1 cellular context compared by ENCODE assay signal in the genomic region with DNA sequence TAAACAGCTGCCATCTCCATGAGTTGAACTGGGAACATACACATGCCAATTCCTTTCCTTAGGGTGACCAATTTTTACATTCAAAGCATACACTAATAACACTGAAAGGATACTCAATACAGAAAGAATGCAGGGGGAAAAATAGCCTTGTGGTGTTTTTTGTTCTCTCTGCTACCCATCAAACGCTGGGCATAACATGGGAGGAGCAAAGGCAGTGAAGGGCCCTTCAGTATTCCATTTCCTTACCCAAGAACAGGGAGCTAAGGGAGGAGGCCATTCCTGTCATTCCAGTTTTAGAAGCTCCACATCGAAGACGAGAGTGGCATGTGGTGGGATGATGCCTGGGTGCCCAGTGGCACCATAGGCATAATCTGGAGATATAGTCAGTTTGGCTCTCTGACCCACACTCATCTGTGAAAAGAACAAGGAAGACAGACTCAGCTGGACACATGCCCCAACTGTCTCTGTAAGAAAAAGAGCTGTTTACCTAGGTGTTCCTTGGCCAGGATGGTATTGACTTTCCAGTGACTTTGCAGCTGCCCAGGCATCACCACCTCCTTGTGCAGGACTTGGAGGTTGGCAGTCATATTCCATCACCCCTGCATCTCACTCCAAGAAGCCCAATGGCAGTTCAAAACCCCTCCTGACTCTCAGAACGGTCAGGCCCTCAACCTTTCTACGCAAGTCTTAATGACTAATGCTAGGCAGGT.
TF ChIP-seq lines count a peak whose summit lies in the region.

No MANE protein-coding gene starts in this region.

TF ChIP-seq in HepG2, 621 proteins besides CTCF, POLR2A, EP300 and RAD21:
- TF ChIP-seq POLR2G (IDR thresholded peaks at IDR 0.05; ENCODE audit: low read depth, low read length) (0 out of 2 replicates have a peak, but pooled peaks have one; percentile 23), NRL (CRISPR knock-in tag; IDR thresholded peaks at IDR 0.05; ENCODE audit: borderline replicate concordance) (no peak), RBM22 (optimal IDR thresholded peaks at IDR 0.05; ENCODE audit: low read length) (peak; percentile 62)
